Comparison of ENCODE assay signal across 1 cellular context in genomic region chr2:171433763-171434670, GRCh38.
TF ChIP-seq lines count a peak whose summit lies in the region.

A gene with protein sequence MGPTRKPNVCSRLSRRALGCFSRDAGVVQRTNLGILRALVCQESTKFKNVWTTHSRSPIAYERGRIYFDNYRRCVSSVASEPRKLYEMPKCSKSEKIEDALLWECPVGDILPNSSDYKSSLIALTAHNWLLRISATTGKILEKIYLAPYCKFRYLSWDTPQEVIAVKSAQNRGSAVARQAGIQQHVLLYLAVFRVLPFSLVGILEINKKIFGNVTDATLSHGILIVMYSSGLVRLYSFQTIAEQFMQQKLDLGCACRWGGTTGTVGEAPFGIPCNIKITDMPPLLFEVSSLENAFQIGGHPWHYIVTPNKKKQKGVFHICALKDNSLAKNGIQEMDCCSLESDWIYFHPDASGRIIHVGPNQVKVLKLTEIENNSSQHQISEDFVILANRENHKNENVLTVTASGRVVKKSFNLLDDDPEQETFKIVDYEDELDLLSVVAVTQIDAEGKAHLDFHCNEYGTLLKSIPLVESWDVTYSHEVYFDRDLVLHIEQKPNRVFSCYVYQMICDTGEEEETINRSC (plus strand): TSS chr2:171434226. CDS start chr2:171434578, 352 bp downstream.
Gene METTL8 (minus strand): TSS chr2:171433990. CDS start chr2:171392185, 41,805 bp downstream.

TF ChIP-seq in HepG2, 621 proteins besides CTCF, POLR2A, EP300 and RAD21 (continued from another document and continues in another):
- TF ChIP-seq, protein P1, sequence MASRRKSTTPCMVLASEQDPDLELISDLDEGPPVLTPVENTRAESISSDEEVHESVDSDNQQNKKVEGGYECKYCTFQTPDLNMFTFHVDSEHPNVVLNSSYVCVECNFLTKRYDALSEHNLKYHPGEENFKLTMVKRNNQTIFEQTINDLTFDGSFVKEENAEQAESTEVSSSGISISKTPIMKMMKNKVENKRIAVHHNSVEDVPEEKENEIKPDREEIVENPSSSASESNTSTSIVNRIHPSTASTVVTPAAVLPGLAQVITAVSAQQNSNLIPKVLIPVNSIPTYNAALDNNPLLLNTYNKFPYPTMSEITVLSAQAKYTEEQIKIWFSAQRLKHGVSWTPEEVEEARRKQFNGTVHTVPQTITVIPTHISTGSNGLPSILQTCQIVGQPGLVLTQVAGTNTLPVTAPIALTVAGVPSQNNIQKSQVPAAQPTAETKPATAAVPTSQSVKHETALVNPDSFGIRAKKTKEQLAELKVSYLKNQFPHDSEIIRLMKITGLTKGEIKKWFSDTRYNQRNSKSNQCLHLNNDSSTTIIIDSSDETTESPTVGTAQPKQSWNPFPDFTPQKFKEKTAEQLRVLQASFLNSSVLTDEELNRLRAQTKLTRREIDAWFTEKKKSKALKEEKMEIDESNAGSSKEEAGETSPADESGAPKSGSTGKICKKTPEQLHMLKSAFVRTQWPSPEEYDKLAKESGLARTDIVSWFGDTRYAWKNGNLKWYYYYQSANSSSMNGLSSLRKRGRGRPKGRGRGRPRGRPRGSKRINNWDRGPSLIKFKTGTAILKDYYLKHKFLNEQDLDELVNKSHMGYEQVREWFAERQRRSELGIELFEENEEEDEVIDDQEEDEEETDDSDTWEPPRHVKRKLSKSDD (CRISPR knock-in tag; IDR thresholded peaks at IDR 0.05; ENCODE audit: low read depth) = peak; percentile 22; the same call in 1 of the 2 replicates
- TF ChIP-seq HDAC1 (CRISPR knock-in tag; IDR thresholded peaks at IDR 0.05) = peak; percentile 92
- no peak for TF ChIP-seq PLSCR1 (CRISPR knock-in tag; IDR thresholded peaks at IDR 0.05; ENCODE audit: borderline replicate concordance)
- TF ChIP-seq KDM6A (CRISPR knock-in tag; IDR thresholded peaks at IDR 0.05; ENCODE audit: low read depth) = 0 out of 2 replicates have a peak, but pooled peaks have one; percentile 19
- no peak for TF ChIP-seq NONO (IDR thresholded peaks at IDR 0.05)
- TF ChIP-seq NONO (CRISPR knock-in tag; conservative IDR thresholded peaks at IDR 0.05) = peak; percentile 73
- peak; percentile 83 for TF ChIP-seq ZNF564 (CRISPR knock-in tag; IDR thresholded peaks at IDR 0.05)
- no peak for TF ChIP-seq ZNF737 (CRISPR knock-in tag; IDR thresholded peaks at IDR 0.05; ENCODE audit: borderline replicate concordance)
- no peak for TF ChIP-seq TCF7 (IDR thresholded peaks at IDR 0.05; ENCODE audit: low read depth)
- peak; percentile 81; the same call in 1 of the 2 replicates for TF ChIP-seq DR1 (CRISPR knock-in tag; IDR thresholded peaks at IDR 0.05)
- peak; percentile 37; the same call in 1 of the 2 replicates for TF ChIP-seq NR2F6 (IDR thresholded peaks at IDR 0.05)
- peak; percentile 83 for TF ChIP-seq NR2F6 (CRISPR knock-in tag; IDR thresholded peaks at IDR 0.05)
- no peak for TF ChIP-seq ZNF282 (IDR thresholded peaks at IDR 0.05; ENCODE audit: partially characterized antibody)
- TF ChIP-seq ATM (IDR thresholded peaks at IDR 0.05; ENCODE audit: borderline replicate concordance) = no peak
- TF ChIP-seq NFIC (IDR thresholded peaks at IDR 0.05; ENCODE audit: low read length) = no peak
- TF ChIP-seq SMYD3 (CRISPR knock-in tag; IDR thresholded peaks at IDR 0.05) = peak; percentile 67
- TF ChIP-seq FOXM1 (CRISPR knock-in tag; IDR thresholded peaks at IDR 0.05) = peak; percentile 68; the same call in 1 of the 2 replicates
- peak; percentile 72 for TF ChIP-seq CREM (IDR thresholded peaks at IDR 0.05)
- no peak for TF ChIP-seq CREM (CRISPR knock-in tag; IDR thresholded peaks at IDR 0.05)
- TF ChIP-seq HDAC6 (IDR thresholded peaks at IDR 0.05; ENCODE audit: low read depth, low read length) = no peak
- TF ChIP-seq ZSCAN9 (CRISPR knock-in tag; IDR thresholded peaks at IDR 0.05; ENCODE audit: borderline replicate concordance) = peak; percentile 70
- TF ChIP-seq ZNF788 (CRISPR knock-in tag; IDR thresholded peaks at IDR 0.05; ENCODE audit: borderline replicate concordance) = peak; percentile 77
- TF ChIP-seq RNF2 (conservative IDR thresholded peaks at IDR 0.05; ENCODE audit: low read depth) = peak; percentile 96
- TF ChIP-seq, protein P2, sequence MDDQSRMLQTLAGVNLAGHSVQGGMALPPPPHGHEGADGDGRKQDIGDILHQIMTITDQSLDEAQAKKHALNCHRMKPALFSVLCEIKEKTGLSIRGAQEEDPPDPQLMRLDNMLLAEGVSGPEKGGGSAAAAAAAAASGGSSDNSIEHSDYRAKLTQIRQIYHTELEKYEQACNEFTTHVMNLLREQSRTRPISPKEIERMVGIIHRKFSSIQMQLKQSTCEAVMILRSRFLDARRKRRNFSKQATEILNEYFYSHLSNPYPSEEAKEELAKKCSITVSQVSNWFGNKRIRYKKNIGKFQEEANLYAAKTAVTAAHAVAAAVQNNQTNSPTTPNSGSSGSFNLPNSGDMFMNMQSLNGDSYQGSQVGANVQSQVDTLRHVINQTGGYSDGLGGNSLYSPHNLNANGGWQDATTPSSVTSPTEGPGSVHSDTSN (CRISPR knock-in tag; IDR thresholded peaks at IDR 0.05; ENCODE audit: borderline replicate concordance) = no peak
- TF ChIP-seq, protein P3, sequence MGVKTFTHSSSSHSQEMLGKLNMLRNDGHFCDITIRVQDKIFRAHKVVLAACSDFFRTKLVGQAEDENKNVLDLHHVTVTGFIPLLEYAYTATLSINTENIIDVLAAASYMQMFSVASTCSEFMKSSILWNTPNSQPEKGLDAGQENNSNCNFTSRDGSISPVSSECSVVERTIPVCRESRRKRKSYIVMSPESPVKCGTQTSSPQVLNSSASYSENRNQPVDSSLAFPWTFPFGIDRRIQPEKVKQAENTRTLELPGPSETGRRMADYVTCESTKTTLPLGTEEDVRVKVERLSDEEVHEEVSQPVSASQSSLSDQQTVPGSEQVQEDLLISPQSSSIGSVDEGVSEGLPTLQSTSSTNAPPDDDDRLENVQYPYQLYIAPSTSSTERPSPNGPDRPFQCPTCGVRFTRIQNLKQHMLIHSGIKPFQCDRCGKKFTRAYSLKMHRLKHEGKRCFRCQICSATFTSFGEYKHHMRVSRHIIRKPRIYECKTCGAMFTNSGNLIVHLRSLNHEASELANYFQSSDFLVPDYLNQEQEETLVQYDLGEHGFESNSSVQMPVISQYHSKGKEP (CRISPR knock-in tag; IDR thresholded peaks at IDR 0.05) = peak; percentile 34; the same call in 1 of the 2 replicates
- no peak for TF ChIP-seq SMARCC2 (IDR thresholded peaks at IDR 0.05)
- no peak; the same call in 1 of the 2 replicates for TF ChIP-seq REL (CRISPR knock-in tag; conservative IDR thresholded peaks at IDR 0.05)
- TF ChIP-seq HMG20B (CRISPR knock-in tag; conservative IDR thresholded peaks at IDR 0.05) = 0 out of 2 replicates have a peak, but pooled peaks have one; percentile 79
- no peak for TF ChIP-seq TAF15 (IDR thresholded peaks at IDR 0.05; ENCODE audit: low read depth, low read length, poor library complexity, severe bottlenecking)
- peak; percentile 85; the same call in 1 of the 2 replicates for TF ChIP-seq GTF3A (CRISPR knock-in tag; conservative IDR thresholded peaks at IDR 0.05)
- peak; percentile 93 for TF ChIP-seq ZNF138 (CRISPR knock-in tag; IDR thresholded peaks at IDR 0.05; ENCODE audit: low read depth)
- TF ChIP-seq, protein P4, sequence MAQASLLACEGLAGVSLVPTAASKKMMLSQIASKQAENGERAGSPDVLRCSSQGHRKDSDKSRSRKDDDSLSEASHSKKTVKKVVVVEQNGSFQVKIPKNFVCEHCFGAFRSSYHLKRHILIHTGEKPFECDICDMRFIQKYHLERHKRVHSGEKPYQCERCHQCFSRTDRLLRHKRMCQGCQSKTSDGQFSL (CRISPR knock-in tag; IDR thresholded peaks at IDR 0.05) = peak; percentile 89
- no peak for TF ChIP-seq ZKSCAN1 (IDR thresholded peaks at IDR 0.05; ENCODE audit: low read length)
- TF ChIP-seq NFYB (CRISPR knock-in tag; IDR thresholded peaks at IDR 0.05) = peak; percentile 78
- TF ChIP-seq EHMT2 (IDR thresholded peaks at IDR 0.05; ENCODE audit: borderline replicate concordance, low read depth, low read length) = no peak
- peak; percentile 76 for TF ChIP-seq POLR2AphosphoS5 (IDR thresholded peaks at IDR 0.05; ENCODE audit: low read depth, low read length)
- TF ChIP-seq HNRNPL (IDR thresholded peaks at IDR 0.05; ENCODE audit: low read depth, low read length) = peak; percentile 81
- peak; percentile 91 for TF ChIP-seq TBX2 (CRISPR knock-in tag; IDR thresholded peaks at IDR 0.05; ENCODE audit: borderline replicate concordance)
- TF ChIP-seq MEF2D (CRISPR knock-in tag; IDR thresholded peaks at IDR 0.05) = peak; percentile 37
- peak; percentile 88 for TF ChIP-seq ZNF879 (CRISPR knock-in tag; IDR thresholded peaks at IDR 0.05)
- TF ChIP-seq YEATS2 (CRISPR knock-in tag; IDR thresholded peaks at IDR 0.05; ENCODE audit: borderline replicate concordance) = peak; percentile 70; the same call in 1 of the 2 replicates
- TF ChIP-seq TARDBP (CRISPR knock-in tag; IDR thresholded peaks at IDR 0.05) = peak; percentile 96
- peak; percentile 82 for TF ChIP-seq SPEN (CRISPR knock-in tag; IDR thresholded peaks at IDR 0.05; ENCODE audit: low read depth)
- TF ChIP-seq SIX1 (CRISPR knock-in tag; IDR thresholded peaks at IDR 0.05; ENCODE audit: borderline replicate concordance) = peak; percentile 54
- TF ChIP-seq, protein P5, sequence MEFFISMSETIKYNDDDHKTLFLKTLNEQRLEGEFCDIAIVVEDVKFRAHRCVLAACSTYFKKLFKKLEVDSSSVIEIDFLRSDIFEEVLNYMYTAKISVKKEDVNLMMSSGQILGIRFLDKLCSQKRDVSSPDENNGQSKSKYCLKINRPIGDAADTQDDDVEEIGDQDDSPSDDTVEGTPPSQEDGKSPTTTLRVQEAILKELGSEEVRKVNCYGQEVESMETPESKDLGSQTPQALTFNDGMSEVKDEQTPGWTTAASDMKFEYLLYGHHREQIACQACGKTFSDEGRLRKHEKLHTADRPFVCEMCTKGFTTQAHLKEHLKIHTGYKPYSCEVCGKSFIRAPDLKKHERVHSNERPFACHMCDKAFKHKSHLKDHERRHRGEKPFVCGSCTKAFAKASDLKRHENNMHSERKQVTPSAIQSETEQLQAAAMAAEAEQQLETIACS (CRISPR knock-in tag; IDR thresholded peaks at IDR 0.05) = peak; percentile 77
- peak; percentile 81 for TF ChIP-seq HNRNPK (IDR thresholded peaks at IDR 0.05; ENCODE audit: low read depth, low read length, poor library complexity, severe bottlenecking)
- no peak; the same call in 1 of the 2 replicates for TF ChIP-seq ZNF431 (CRISPR knock-in tag; IDR thresholded peaks at IDR 0.05; ENCODE audit: borderline replicate concordance, low read depth)
- peak; percentile 65; the same call in 1 of the 2 replicates for TF ChIP-seq ZNF121 (CRISPR knock-in tag; IDR thresholded peaks at IDR 0.05)
- TF ChIP-seq ATF7-NPFF (CRISPR knock-in tag; IDR thresholded peaks at IDR 0.05; ENCODE audit: low read depth) = peak; percentile 69
- TF ChIP-seq CBX5 (CRISPR knock-in tag; IDR thresholded peaks at IDR 0.05; ENCODE audit: borderline replicate concordance) = peak; percentile 96
- TF ChIP-seq DNMT1 (CRISPR knock-in tag; IDR thresholded peaks at IDR 0.05) = no peak
- peak; percentile 31; the same call in 1 of the 2 replicates for TF ChIP-seq ZNF362 (CRISPR knock-in tag; IDR thresholded peaks at IDR 0.05; ENCODE audit: borderline replicate concordance)
- TF ChIP-seq ZNF639 (CRISPR knock-in tag; conservative IDR thresholded peaks at IDR 0.05) = peak; percentile 99
- peak; percentile 55; the same call in 1 of the 2 replicates for TF ChIP-seq BRF2 (CRISPR knock-in tag; IDR thresholded peaks at IDR 0.05)
- 0 out of 2 replicates have a peak, but pooled peaks have one; percentile 19 for TF ChIP-seq CHD4 (IDR thresholded peaks at IDR 0.05; ENCODE audit: borderline replicate concordance, low read length)
- peak; percentile 88 for TF ChIP-seq ZNF234 (CRISPR knock-in tag; conservative IDR thresholded peaks at IDR 0.05)
- TF ChIP-seq, protein P6, sequence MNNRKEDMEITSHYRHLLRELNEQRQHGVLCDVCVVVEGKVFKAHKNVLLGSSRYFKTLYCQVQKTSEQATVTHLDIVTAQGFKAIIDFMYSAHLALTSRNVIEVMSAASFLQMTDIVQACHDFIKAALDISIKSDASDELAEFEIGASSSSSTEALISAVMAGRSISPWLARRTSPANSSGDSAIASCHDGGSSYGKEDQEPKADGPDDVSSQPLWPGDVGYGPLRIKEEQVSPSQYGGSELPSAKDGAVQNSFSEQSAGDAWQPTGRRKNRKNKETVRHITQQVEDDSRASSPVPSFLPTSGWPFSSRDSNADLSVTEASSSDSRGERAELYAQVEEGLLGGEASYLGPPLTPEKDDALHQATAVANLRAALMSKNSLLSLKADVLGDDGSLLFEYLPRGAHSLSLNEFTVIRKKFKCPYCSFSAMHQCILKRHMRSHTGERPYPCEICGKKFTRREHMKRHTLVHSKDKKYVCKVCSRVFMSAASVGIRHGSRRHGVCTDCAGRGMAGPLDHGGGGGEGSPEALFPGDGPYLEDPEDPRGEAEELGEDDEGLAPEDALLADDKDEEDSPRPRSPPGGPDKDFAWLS (CRISPR knock-in tag; IDR thresholded peaks at IDR 0.05; ENCODE audit: borderline replicate concordance) = no peak; the same call in 1 of the 2 replicates
